Comparison of ENCODE assay signal across 21 cellular contexts in the genomic region with DNA sequence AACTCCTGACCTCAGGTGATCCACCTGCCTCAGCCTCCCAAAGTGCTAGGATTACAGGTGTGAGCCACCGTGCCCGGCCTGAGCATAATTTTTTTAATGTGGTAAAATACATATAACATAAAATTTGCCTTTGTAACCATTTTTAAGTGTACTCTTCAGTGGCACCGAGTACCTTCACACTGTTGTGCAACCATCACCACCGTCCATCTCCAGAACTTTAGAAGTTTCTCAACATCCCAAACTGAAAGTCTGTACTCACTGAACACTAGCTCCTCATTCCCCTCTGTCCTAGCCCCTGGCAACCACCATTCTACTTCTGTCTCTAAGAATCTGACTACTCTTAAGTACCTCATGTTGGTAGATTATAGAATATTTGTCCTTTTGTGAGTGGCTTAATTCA. TPM values are rescaled to one million over a fixed set of nuclear protein-coding genes. Genes with fewer than 3 reads are reported as not detected.
DNase-seq lines count a peak whose midpoint lies in the region; ATAC-seq, FAIRE-seq and TF ChIP-seq lines count a peak whose summit lies in the region.
"Had no signal": no experiment of that assay in that cellular context is flagged by ENCODE, and none has a peak within 500 bp of the region (broad histone marks: within the 10 kb centered on the region; RNA-seq: fewer than 3 reads in every experiment).

No MANE protein-coding gene starts in this region.

- no peak for FAIRE-seq in HepG2 (lab: Jason Lieb, UNC)
- FAIRE-seq: D721Med, H54 had no signal

- TF ChIP-seq POLR2A in HepG2 (IDR thresholded peaks at IDR 0.05; ENCODE audit: insufficient read depth in 1 of 2, low read depth in 2 of 2, low read length in 2 of 2) (no peak), gastroesophageal sphincter (IDR thresholded peaks at IDR 0.05) (no peak)

- in situ Hi-C loops in HepG2 (cut with HindIII; ENCODE audit: extremely low pct_ligation_motif_present, low pct_unique_long_range_greater_than_20kb) = no loop called here

- H3K4me1 Mint-ChIP-seq in WTC11 (peaks cover 66% of the 10 kb centered on the region), Caco-2 (ENCODE audit: low read depth, unreplicated experiment) (peaks cover 29% of the 10 kb centered on the region)

- POLR2A ChIA-PET in WTC11 (lab: Charles Lee) (no interaction called here), HepG2 (lab: Yijun Ruan, JAX) (no interaction called here), Caco-2 (lab: Charles Lee) (no interaction called here)

- H3K79me2 ChIP-seq in DOHH2 (ENCODE audit: control insufficient read depth, low read length) (peaks cover 100% of the 10 kb centered on the region), HepG2 (ENCODE audit: insufficient read depth, low read length) (peaks cover 55% of the 10 kb centered on the region)

- no TSS peak for BruUV-seq in HepG2 (replicated peaks; lab: Mats Ljungman, UMichigan)
- BruUV-seq in Caco-2 (replicated peaks; lab: Mats Ljungman, UMichigan) = no TSS peak

- no peak overlapping the region for H3K4me3 Mint-ChIP-seq in WTC11
- no peak overlapping the region for H3K4me3 Mint-ChIP-seq in Caco-2 (ENCODE audit: unreplicated experiment)
- H3K4me3 Mint-ChIP-seq: CD8-positive, alpha-beta memory T cell had no signal

- peak overlapping the region in 10 of 11 experiments; percentile 70 to 96 (median 86); a peak in 18 of 22 replicates for H3K4me2 ChIP-seq in BLaER1 treated with 17β-estradiol and CSF1 and Interleukin-3, amounts not matched to agents 10 nM and 100 nM
- H3K4me2 ChIP-seq in DOHH2 (ENCODE audit: low read length) (peak overlapping the region; percentile 69; the same call in 1 of the 2 replicates), HepG2 (ENCODE audit: low read depth, low read length) (no peak overlapping the region)
- H3K4me2 ChIP-seq: SK-N-SH had no signal

- no peak overlapping the region for H2AFZ ChIP-seq in HepG2 (ENCODE audit: low read length)

- CTCF ChIA-PET in WTC11 (lab: Charles Lee) = interaction anchor here (1.3 kb wide), 1 partner anchor 58 kb away, joined by 4 read pairs; no protein-coding TSS in a partner anchor
- CTCF ChIA-PET in HepG2 (lab: Yijun Ruan, JAX; ENCODE audit: low intra/inter-chr PET ratio, low total read pairs) = no interaction called here
- CTCF ChIA-PET in Caco-2 (lab: Charles Lee) = no interaction called here

- no peak overlapping the region for H3K9ac ChIP-seq in BLaER1 treated with 17β-estradiol and CSF1 and Interleukin-3, amounts not matched to agents 10 nM and 100 nM
- no peak overlapping the region for H3K9ac ChIP-seq in HepG2 (ENCODE audit: insufficient read depth, low read depth, low read length)
- H3K9ac ChIP-seq: SK-N-SH had no signal

- intact Hi-C loops in HepG2 (cut with micrococcal nuclease; ENCODE audit: unreplicated experiment) (no loop called here), Caco-2 (cut with micrococcal nuclease; ENCODE audit: unreplicated experiment) (no loop called here)

- no peaks in the 10 kb centered on the region for H3K9me2 ChIP-seq in DOHH2 (replicated peaks; ENCODE audit: control insufficient read depth, low read length)
- H3K9me2 ChIP-seq: SK-N-SH had no signal

- no peaks in the 10 kb centered on the region; a peak in 2 of 22 replicates for H3K9me3 ChIP-seq in BLaER1 treated with 17β-estradiol and CSF1 and Interleukin-3, amounts not matched to agents 10 nM and 100 nM (replicated peaks in 1 of 11)
- H3K9me3 ChIP-seq in DOHH2 (ENCODE audit: control insufficient read depth, insufficient read depth, low read length) = no peaks in the 10 kb centered on the region
- H3K9me3 ChIP-seq in HepG2 (ENCODE audit: low read length) = no peaks in the 10 kb centered on the region
- H3K9me3 ChIP-seq in Caco-2 = no peaks in the 10 kb centered on the region
- H3K9me3 ChIP-seq in gastroesophageal sphincter = no peaks in the 10 kb centered on the region
- H3K9me3 ChIP-seq: MG63, SK-N-SH had no signal

- 87% methylated on average over 4 of the region's 4 CpGs for WGBS in HepG2 (ENCODE audit: low lambda C conversion rate)
- 94% methylated on average over 2 to 4 of the region's 4 CpGs for WGBS in gastroesophageal sphincter (ENCODE audit: low coverage in 1 of 2), 2 donors

- peaks cover 56 to 98% (median 91%) of the 10 kb centered on the region in 10 experiments for H3K4me1 ChIP-seq in BLaER1 treated with 17β-estradiol and CSF1 and Interleukin-3, amounts not matched to agents 10 nM and 100 nM
- H3K4me1 ChIP-seq in DOHH2 (ENCODE audit: control insufficient read depth, low read length) (peaks cover 82% of the 10 kb centered on the region), HepG2 (ENCODE audit: insufficient read depth, low read length) (peaks cover 89% of the 10 kb centered on the region), Caco-2 (peaks cover 35% of the 10 kb centered on the region), gastroesophageal sphincter (peaks cover 0 to 81% (median 4%) of the 10 kb centered on the region in 3 donors)

- H3K27me3 Mint-ChIP-seq in WTC11 (ENCODE audit: low read depth) (no peaks in the 10 kb centered on the region), Caco-2 (ENCODE audit: insufficient read depth, unreplicated experiment) (no peaks in the 10 kb centered on the region)
- H3K27me3 Mint-ChIP-seq: CD8-positive, alpha-beta memory T cell had no signal

- peaks cover 13% of the 10 kb centered on the region for H3F3A ChIP-seq in DOHH2 (ENCODE audit: control insufficient read depth, insufficient read depth)

- no peak for ATAC-seq in WTC11
- ATAC-seq in HepG2 = no peak
- no peak for ATAC-seq in gastroesophageal sphincter
- ATAC-seq: Panc1 had no signal

- no peak for DNase-seq in WTC11 (ENCODE audit: low spot score)
- DNase-seq in HepG2 (ENCODE audit: low spot score) = no peak
- no peak for DNase-seq in Caco-2
- DNase-seq in cerebellar cortex (ENCODE audit: low spot score) = no peak
- DNase-seq: CD8-positive, alpha-beta memory T cell; DMS53; EL; MG63; NCI-H1092; NCI-H1436; NCI-H1930; NCI-H2227 treated with DMSO at 0.1 percent for 48 hours; NCI-H510A; SIG-M5; SK-N-SH had no signal

- peak overlapping the region in 4 of 11 experiments; percentile 27 to 87 (median 60); a peak in 6 of 22 replicates for H3K27ac ChIP-seq in BLaER1 treated with 17β-estradiol and CSF1 and Interleukin-3, amounts not matched to agents 10 nM and 100 nM
- no peak overlapping the region for H3K27ac ChIP-seq in DOHH2 (ENCODE audit: low read depth, low read length)
- H3K27ac ChIP-seq in HepG2 (ENCODE audit: extremely low read length, insufficient read depth, low read length) = no peak overlapping the region
- no peak overlapping the region for H3K27ac ChIP-seq in gastroesophageal sphincter

- H3K4me3 ChIP-seq in BLaER1 treated with 17β-estradiol and CSF1 and Interleukin-3, amounts not matched to agents 10 nM and 100 nM = no peak overlapping the region
- H3K4me3 ChIP-seq in DOHH2 (ENCODE audit: low read length) = no peak overlapping the region
- H3K4me3 ChIP-seq in HepG2 (replicated peaks in 1 of 3; ENCODE audit: insufficient read depth in 1 of 3, low read depth in 2 of 3, low read length in 3 of 3) = no peak overlapping the region
- no peak overlapping the region for H3K4me3 ChIP-seq in Caco-2 (ENCODE audit: low read depth, low read length)
- H3K4me3 ChIP-seq in gastroesophageal sphincter = no peak overlapping the region
- H3K4me3 ChIP-seq: MG63 had no signal

- TF ChIP-seq RAD21 in HepG2 (CRISPR knock-in tag; IDR thresholded peaks at IDR 0.05) = no peak

- H4K20me1 ChIP-seq in BLaER1 treated with 17β-estradiol and CSF1 and Interleukin-3, amounts not matched to agents 10 nM and 100 nM = peaks cover 0 to 47% (median 0%) of the 10 kb centered on the region in 11 experiments; a peak in 5 of 22 replicates
- peaks cover 59% of the 10 kb centered on the region for H4K20me1 ChIP-seq in DOHH2 (ENCODE audit: control insufficient read depth, insufficient read depth, low read depth, low read length)
- no peaks in the 10 kb centered on the region for H4K20me1 ChIP-seq in HepG2 (ENCODE audit: insufficient read depth, low read length)

- H3K36me3 Mint-ChIP-seq in WTC11 (peaks cover 13% of the 10 kb centered on the region), Caco-2 (ENCODE audit: insufficient read depth, unreplicated experiment) (peaks cover 2% of the 10 kb centered on the region)

- H3K9me3 Mint-ChIP-seq in WTC11 (no peaks in the 10 kb centered on the region), Caco-2 (ENCODE audit: unreplicated experiment) (no peaks in the 10 kb centered on the region)
- H3K9me3 Mint-ChIP-seq: CD8-positive, alpha-beta memory T cell had no signal

- peaks cover 0 to 32% (median 18%) of the 10 kb centered on the region in 11 experiments; a peak in 15 of 22 replicates for H3K36me3 ChIP-seq in BLaER1 treated with 17β-estradiol and CSF1 and Interleukin-3, amounts not matched to agents 10 nM and 100 nM
- H3K36me3 ChIP-seq in DOHH2 (ENCODE audit: control insufficient read depth, low read length) = peaks cover 69% of the 10 kb centered on the region
- peaks cover 2 to 10% of the 10 kb centered on the region in 2 experiments; a peak in 3 of 5 replicates for H3K36me3 ChIP-seq in HepG2 (replicated peaks in 1 of 2; ENCODE audit: control insufficient read depth in 1 of 2, insufficient read depth in 2 of 2, low read length in 2 of 2)
- peaks cover 1% of the 10 kb centered on the region for H3K36me3 ChIP-seq in Caco-2 (ENCODE audit: control insufficient read depth, insufficient read depth, low read length)
- H3K36me3 ChIP-seq in gastroesophageal sphincter = peaks cover 0 to 14% of the 10 kb centered on the region in 2 donors
- H3K36me3 ChIP-seq: MG63 had no signal

- H3K27ac Mint-ChIP-seq in WTC11 = 0 out of 2 replicates have a peak overlapping the region, but pooled peaks have one; percentile 17
- H3K27ac Mint-ChIP-seq in Caco-2 (ENCODE audit: unreplicated experiment) = no peak overlapping the region

- TF ChIP-seq CTCF in DOHH2 (IDR thresholded peaks at IDR 0.05; ENCODE audit: low read depth, low read length, poor library complexity, severe bottlenecking) (no peak), WTC11 (IDR thresholded peaks at IDR 0.05) (no peak), HepG2 (CRISPR knock-in tag; IDR thresholded peaks at IDR 0.05) (no peak), Caco-2 (IDR thresholded peaks at IDR 0.05; ENCODE audit: insufficient read depth in 1 of 2, low read depth in 1 of 2, low read length in 1 of 2, severe bottlenecking in 1 of 2, unreplicated experiment in 1 of 2) (no peak), gastroesophageal sphincter (IDR thresholded peaks at IDR 0.05) (no peak)

- TF ChIP-seq EP300 in HepG2 (IDR thresholded peaks at IDR 0.05; ENCODE audit: low read depth in 2 of 2, low read length in 2 of 2) = no peak
- no peak for TF ChIP-seq EP300 in HepG2 (CRISPR knock-in tag; IDR thresholded peaks at IDR 0.05; ENCODE audit: borderline replicate concordance)
- TF ChIP-seq EP300 in gastroesophageal sphincter (IDR thresholded peaks at IDR 0.05) = no peak

- peaks cover 0 to 4% (median 0%) of the 10 kb centered on the region in 11 experiments; a peak in 1 of 22 replicates for H3K27me3 ChIP-seq in BLaER1 treated with 17β-estradiol and CSF1 and Interleukin-3, amounts not matched to agents 10 nM and 100 nM
- H3K27me3 ChIP-seq in DOHH2 (ENCODE audit: control insufficient read depth, low read length) (no peaks in the 10 kb centered on the region), HepG2 (ENCODE audit: control insufficient read depth in 1 of 2, insufficient read depth in 2 of 2, low read length in 2 of 2) (no peaks in the 10 kb centered on the region), Caco-2 (replicated peaks; ENCODE audit: control insufficient read depth, insufficient read depth, low read length) (no peaks in the 10 kb centered on the region), gastroesophageal sphincter (no peaks in the 10 kb centered on the region)
- H3K27me3 ChIP-seq: MG63 had no signal

RNA-seq across cellular contexts. Expression of a gene that starts 35.2 kb away (rescaled TPM):
- total RNA-seq in WTC11 (2021) (105 to 109 TPM (median 108 TPM) in 3 replicates), HepG2 (2016; rRNA removed; fragmentation: Illumina TruSeq; extraction: Trizol) (16.3 and 24.8 TPM in 2 replicates), Caco-2 (2022) (43.4 and 47.0 TPM in 2 replicates), gastroesophageal sphincter (100 to 1,000 TPM; 104 to 217 (median 157) TPM)
- 24.3 and 29.3 TPM in 2 replicates for total RNA-seq in HepG2 (2016; cell fraction: cytosol; rRNA removed; fragmentation: Illumina TruSeq; extraction: Trizol; ENCODE audit: low read depth)
- 14.1 and 27.5 TPM in 2 replicates for total RNA-seq in HepG2 (2016; cell fraction: insoluble cytoplasmic fraction; rRNA removed; fragmentation: Illumina TruSeq; extraction: Trizol)
- 13.9 and 14.8 TPM in 2 replicates for total RNA-seq in HepG2 (2016; cell fraction: membrane; rRNA removed; fragmentation: Illumina TruSeq; extraction: Trizol)
- total RNA-seq in HepG2 (2016; cell fraction: nucleus; rRNA removed; fragmentation: Illumina TruSeq; extraction: Trizol) = 30.1 and 36.3 TPM in 2 replicates
- 17.8 and 23.5 TPM in 2 replicates for polyA plus RNA-seq in HepG2 (2011; rRNA removed)
- 15.1 TPM in 2 replicates for polyA plus RNA-seq in HepG2 (2011; cell fraction: cytosol; rRNA removed)
- polyA plus RNA-seq in HepG2 (2011; cell fraction: nucleus; rRNA removed) = 38.4 and 48.0 TPM in 2 replicates
- polyA plus RNA-seq in HepG2 (2012) = 18.0 and 20.2 TPM in 2 replicates
- 0.89 and 1.1 TPM in 2 replicates for polyA plus RNA-seq in HepG2 (2016; cell fraction: cytosol; fragmentation: Illumina TruSeq; extraction: Trizol; ENCODE audit: low read depth)
- 10.0 and 13.0 TPM in 2 replicates for polyA plus RNA-seq in HepG2 (2016; cell fraction: insoluble cytoplasmic fraction; fragmentation: Illumina TruSeq; extraction: Trizol; ENCODE audit: low read depth)
- polyA plus RNA-seq in HepG2 (2016; cell fraction: membrane; fragmentation: Illumina TruSeq; extraction: Trizol; ENCODE audit: low read depth) = 3.6 and 4.4 TPM in 2 replicates
- 39.1 and 41.4 TPM in 2 replicates for polyA plus RNA-seq in HepG2 (2016; cell fraction: nucleus; fragmentation: Illumina TruSeq; extraction: Trizol; ENCODE audit: insufficient read depth, low read depth)
- 0.94 and 60.0 TPM in 2 replicates for polyA minus RNA-seq in HepG2 (2011; rRNA and poly(A)+ RNA removed; ENCODE audit: low replicate concordance)
- 12.2 and 17.4 TPM in 2 replicates for polyA minus RNA-seq in HepG2 (2011; cell fraction: cytosol; rRNA and poly(A)+ RNA removed)
- polyA minus RNA-seq in HepG2 (2011; cell fraction: nucleus; rRNA and poly(A)+ RNA removed) = 26.6 and 27.2 TPM in 2 replicates
